Comparison of ENCODE assay signal across 14 cellular contexts in genomic region chr5:122493091-122493775, GRCh38.
DNase-seq lines count a peak whose midpoint lies in the region; ATAC-seq lines count a peak whose summit lies in the region.
"Had no signal": no experiment of that assay in that cellular context is flagged by ENCODE, and none has a peak within 500 bp of the region (broad histone marks: within the 10 kb centered on the region; RNA-seq: fewer than 3 reads in every experiment).

No MANE protein-coding gene starts in this region.

- ATAC-seq in left colon (peak; percentile 34), GM21737 (IDR thresholded peaks at IDR 0.05; ENCODE audit: unreplicated experiment) (no peak)
- ATAC-seq: naive thymus-derived CD8-positive, alpha-beta T cell had no signal

- intact Hi-C loops in left colon (cut with DNase I, micrococcal nuclease): no loop called here

- DNase-seq in SHP77 (lab: John Stamatoyannopoulos, UW): peak; percentile 15 to 51
- no peak for DNase-seq in SHP77 treated with DMSO at 0.1 percent for 48 hours (lab: John Stamatoyannopoulos, UW)
- peak; percentile 74 for DNase-seq in amniotic epithelial cell (ENCODE audit: low read depth)
- DNase-seq in left colon: no peak
- DNase-seq in ureter (ENCODE audit: low spot score): peak; percentile 48
- DNase-seq in OCI-M2 (lab: John Stamatoyannopoulos, UW; ENCODE audit: unreplicated experiment): no peak
- no peak for DNase-seq in NCI-H1048 (lab: John Stamatoyannopoulos, UW)
- DNase-seq: activated CD4-positive, alpha-beta T cell treated with anti-CD3 and anti-CD28 coated beads, Interleukin-2, amount 50 U/mL, for 1 hour; activated naive CD4-positive, alpha-beta T cell treated with anti-CD3 and anti-CD28 coated beads, Interleukin-2, amount 50 U/mL, for 16 hours; effector CD8-positive, alpha-beta T cell; GDM1; naive thymus-derived CD8-positive, alpha-beta T cell; SJCRH30 had no signal

Comparison
In these comparisons a context has a peak if more than half of its experiments do, and no peak if none do; other contexts are left out.
1. DNase-seq: peak in SHP77 (2 of 2), amniotic epithelial cell (single experiment) and ureter (single experiment); none in SHP77 treated with DMSO at 0.1 percent for 48 hours (single experiment), left colon (0 of 2), OCI-M2 (single experiment) and NCI-H1048 (single experiment).